In genomic region chr12:116559080-116559329, GRCh38 we compare ENCODE assay signal across 8 cellular contexts. TPM values are rescaled to one million over a fixed set of nuclear protein-coding genes. Genes with fewer than 3 reads are reported as not detected.
DNase-seq lines count a peak whose midpoint lies in the region; ATAC-seq, FAIRE-seq and TF ChIP-seq lines count a peak whose summit lies in the region.

No MANE protein-coding gene starts in this region.

- intact Hi-C loops in body of pancreas (cut with DNase I) (no loop called here), sciatic nerve (cut with DNase I) (no loop called here)

- H3K4me3 ChIP-seq in body of pancreas: no peak overlapping the region

- peak overlapping the region in 3 of 4 donors; percentile 50 to 61 (median 60) for H3K27ac ChIP-seq in body of pancreas

- ATAC-seq in GM19463 (IDR thresholded peaks at IDR 0.05; ENCODE audit: unreplicated experiment) (peak; percentile 52), HG03460 (IDR thresholded peaks at IDR 0.05; ENCODE audit: unreplicated experiment) (peak; percentile 57), body of pancreas (no peak), sciatic nerve (peak; percentile 14)

- POLR2A ChIA-PET in GM10248 (lab: Yijun Ruan, JAX): interaction anchor here (0.6 to 1.7 kb wide), 6 partner anchors 10 to 174 kb away, joined by 3 to 15 read pairs (median 6); no protein-coding TSS in a partner anchor

- DNase-seq in GM10248 (ENCODE audit: extremely low spot score): peak; percentile 73
- DNase-seq in body of pancreas: no peak
- DNase-seq in sciatic nerve (ENCODE audit: low spot score): no peak
- no peak for DNase-seq in DMS79 treated with DMSO at 0.1 percent for 48 hours (lab: John Stamatoyannopoulos, UW)
- DNase-seq in NCI-H2171 treated with DMSO at 0.1 percent for 48 hours (lab: John Stamatoyannopoulos, UW): no peak
- no peak for DNase-seq in urothelium cell line (ENCODE audit: low spot score)

- H3K9me3 ChIP-seq in body of pancreas: no peaks in the 10 kb centered on the region

- no peaks in the 10 kb centered on the region for H3K27me3 ChIP-seq in body of pancreas

- no peak for TF ChIP-seq POLR2A in body of pancreas (IDR thresholded peaks at IDR 0.05)

- peaks cover 12% of the 10 kb centered on the region for H3K4me1 ChIP-seq in body of pancreas

- CTCF ChIA-PET in GM10248 (lab: Yijun Ruan, JAX): interaction anchor here (0.9 to 3.2 kb wide), 19 partner anchors 11 to 561 kb away, joined by 3 to 12 read pairs (median 4); no protein-coding TSS in a partner anchor

- H3K36me3 ChIP-seq in body of pancreas (replicated peaks in 1 of 2; ENCODE audit: insufficient read depth in 1 of 2, low read depth in 2 of 2): no peaks in the 10 kb centered on the region

- FAIRE-seq in urothelium cell line (lab: Jason Lieb, UNC): no peak

- no peak for TF ChIP-seq CTCF in GM10248 (IDR thresholded peaks at IDR 0.05; ENCODE audit: control extremely low read depth, extremely low read depth, low read depth, missing control alignments)
- TF ChIP-seq CTCF in body of pancreas (IDR thresholded peaks at IDR 0.05): no peak

- WGBS in body of pancreas, 2 donors: 64 to 80% methylated on average over 5 to 10 of the region's 10 CpGs

RNA-seq across cellular contexts. Expression of gene MAP1LC3B2, which starts 0.2 kb away (rescaled TPM):
- total RNA-seq in body of pancreas: not detected
- 4.4 TPM for total RNA-seq in sciatic nerve
